In the genomic region with DNA sequence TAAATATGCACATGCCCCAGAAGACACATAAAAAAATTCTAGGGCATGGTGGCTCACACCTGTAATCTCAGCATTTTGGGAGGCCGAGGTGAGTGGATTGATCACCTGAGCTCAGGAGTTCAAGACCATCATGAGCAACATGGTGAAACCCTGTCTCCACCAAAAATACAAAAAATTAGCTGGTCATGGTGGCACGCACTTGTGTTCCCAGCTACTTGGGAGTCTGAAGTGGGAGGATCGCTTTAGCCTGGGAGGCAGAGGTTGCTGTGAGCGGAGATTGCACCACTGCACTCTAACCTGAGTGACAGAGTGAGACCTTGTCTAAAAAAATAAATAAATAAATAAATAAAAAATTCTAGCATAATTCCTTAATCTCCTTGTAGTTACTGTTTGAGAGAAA, we compare ENCODE assay signal across 18 cellular contexts. TPM values are rescaled to one million over a fixed set of nuclear protein-coding genes. Genes with fewer than 3 reads are reported as not detected.
A peak's percentile ranks its signal among the peaks of the same experiment; 100 is the strongest.
DNase-seq lines count a peak whose midpoint lies in the region; ATAC-seq and TF ChIP-seq lines count a peak whose summit lies in the region.
"Had no signal": no experiment of that assay in that cellular context is flagged by ENCODE, and none has a peak within 500 bp of the region (broad histone marks: within the 10 kb centered on the region; RNA-seq: fewer than 3 reads in every experiment).

No MANE protein-coding gene starts in this region.

- POLR2A ChIA-PET in PC-9 (lab: Charles Lee; ENCODE audit: unreplicated experiment) = interaction anchor here (0.5 kb wide), 1 partner anchor 113 kb away, joined by 4 read pairs; a partner anchor contains a TSS

- H3F3A ChIP-seq in Loucy (ENCODE audit: low read depth) = peaks cover 5% of the 10 kb centered on the region; the same call in 1 of the 2 replicates
- no peaks in the 10 kb centered on the region for H3F3A ChIP-seq in PC-9 (ENCODE audit: insufficient read depth, low read depth)

- peak overlapping the region; percentile 78 for H3K9ac ChIP-seq in Loucy (ENCODE audit: low read depth, low read length, poor library complexity, severe bottlenecking)

- peaks cover 23% of the 10 kb centered on the region for H3K4me1 ChIP-seq in Loucy (ENCODE audit: insufficient read depth, low read length, poor library complexity, severe bottlenecking)
- H3K4me1 ChIP-seq in PC-9 (replicated peaks; ENCODE audit: insufficient read depth) = no peaks in the 10 kb centered on the region
- H3K4me1 ChIP-seq: esophagus squamous epithelium had no signal

- H4K20me1 ChIP-seq in Loucy (ENCODE audit: insufficient read depth, low read length, poor library complexity, severe bottlenecking) = peaks cover 19% of the 10 kb centered on the region
- no peaks in the 10 kb centered on the region for H4K20me1 ChIP-seq in PC-9 (ENCODE audit: insufficient read depth)

- no peak for TF ChIP-seq CTCF in Loucy (conservative IDR thresholded peaks at IDR 0.05; ENCODE audit: low read length)
- TF ChIP-seq CTCF in PC-9 (conservative IDR thresholded peaks at IDR 0.05) = no peak

- ATAC-seq in activated naive CD4-positive, alpha-beta T cell treated with anti-CD3 and anti-CD28 coated beads, Interleukin-2, amount 50 U/mL, for 72 hours = no peak
- ATAC-seq in natural killer cell treated with Interleukin-12 subunit alpha and Interleukin-12 subunit beta and Interleukin-15 and Interleukin-18, amount 100 ng/mL, for 72 hours = no peak

- H3K36me3 Mint-ChIP-seq in activated T-cell treated with anti-CD3 and anti-CD28 coated beads, Interleukin-2, amount 50 U/mL, for 24 hours (ENCODE audit: low read depth) = peaks cover 90% of the 10 kb centered on the region
- peaks cover 62 to 82% of the 10 kb centered on the region in 2 donors for H3K36me3 Mint-ChIP-seq in activated naive CD4-positive, alpha-beta T cell treated with anti-CD3 and anti-CD28 coated beads, Interleukin-2, amount 50 U/mL, for 72 hours
- H3K36me3 Mint-ChIP-seq in natural killer cell treated with Interleukin-12 subunit alpha and Interleukin-12 subunit beta and Interleukin-15 and Interleukin-18, amount 100 ng/mL, for 72 hours = peaks cover 63% of the 10 kb centered on the region

- H3K9me2 ChIP-seq in Loucy (replicated peaks; ENCODE audit: low read depth, low read length) (no peaks in the 10 kb centered on the region), PC-9 (ENCODE audit: insufficient read depth) (no peaks in the 10 kb centered on the region)

- intact Hi-C loops in PC-9 (cut with micrococcal nuclease; ENCODE audit: unreplicated experiment) = loop anchor here (10.0 kb wide), 1 partner anchor 458 kb away; a partner anchor contains a TSS

- peaks cover 87% of the 10 kb centered on the region for H3K79me2 ChIP-seq in Loucy (ENCODE audit: insufficient read depth, low read length)
- H3K79me2 ChIP-seq in PC-9 (ENCODE audit: low read depth) = no peaks in the 10 kb centered on the region

- H3K4me3 ChIP-seq in Loucy (ENCODE audit: low read length, poor library complexity, severe bottlenecking) (peak overlapping the region; percentile 79), PC-9 (no peak overlapping the region)
- H3K4me3 ChIP-seq: thyroid gland had no signal

- no peak overlapping the region for H3K27ac ChIP-seq in PC-9
- H3K27ac ChIP-seq: esophagus squamous epithelium, neutrophil, thyroid gland had no signal

- DNase-seq in activated T-cell treated with anti-CD3 and anti-CD28 coated beads, Interleukin-2, amount 50 U/mL, for 24 hours = peak; percentile 51
- DNase-seq in activated T-cell treated with anti-CD3 and anti-CD28 coated beads, Interleukin-2, amount 50 U/mL, for 48 hours = no peak
- DNase-seq in activated naive CD4-positive, alpha-beta T cell treated with anti-CD3 and anti-CD28 coated beads, Interleukin-2, amount 50 U/mL, for 72 hours (ENCODE audit: low spot score in 2 of 2) = no peak
- no peak for DNase-seq in natural killer cell treated with Interleukin-12 subunit alpha and Interleukin-12 subunit beta and Interleukin-15 and Interleukin-18, amount 100 ng/mL, for 72 hours (ENCODE audit: low spot score)
- DNase-seq in COR-L47 (lab: John Stamatoyannopoulos, UW) (no peak), NCI-H1694 (lab: John Stamatoyannopoulos, UW) (no peak), PC-9 (no peak)
- DNase-seq: activated CD4-positive, CD25-positive, alpha-beta regulatory T cell; aorta; esophagus squamous epithelium; H7; midbrain; NCI-H1417 treated with DMSO at 0.1 percent for 48 hours; NCI-H2171; SHP77 treated with DMSO at 0.1 percent for 48 hours; thyroid gland had no signal

- H3K9me3 ChIP-seq in Loucy (ENCODE audit: insufficient read depth, low read depth, low read length) (no peaks in the 10 kb centered on the region), PC-9 (ENCODE audit: insufficient read depth, low read depth) (no peaks in the 10 kb centered on the region; the same call in 1 of the 2 replicates)
- H3K9me3 ChIP-seq: esophagus squamous epithelium, neutrophil, thyroid gland had no signal

- BruUV-seq in PC-9 (replicated peaks; lab: Mats Ljungman, UMichigan) = no TSS peak

- peaks cover 49% of the 10 kb centered on the region for H3K4me1 Mint-ChIP-seq in activated T-cell treated with anti-CD3 and anti-CD28 coated beads, Interleukin-2, amount 50 U/mL, for 24 hours (ENCODE audit: low read depth)
- H3K4me1 Mint-ChIP-seq in natural killer cell treated with Interleukin-12 subunit alpha and Interleukin-12 subunit beta and Interleukin-15 and Interleukin-18, amount 100 ng/mL, for 72 hours (ENCODE audit: low read depth in 2 of 2) = peaks cover 43 to 73% of the 10 kb centered on the region in 2 donors

- no peaks in the 10 kb centered on the region for H3K27me3 Mint-ChIP-seq in activated T-cell treated with anti-CD3 and anti-CD28 coated beads, Interleukin-2, amount 50 U/mL, for 24 hours
- H3K27me3 Mint-ChIP-seq in natural killer cell treated with Interleukin-12 subunit alpha and Interleukin-12 subunit beta and Interleukin-15 and Interleukin-18, amount 100 ng/mL, for 72 hours = no peaks in the 10 kb centered on the region

- no peak overlapping the region for H2AFZ ChIP-seq in Loucy (ENCODE audit: low read length)
- H2AFZ ChIP-seq in PC-9 = no peak overlapping the region

- H3K4me2 ChIP-seq in Loucy (ENCODE audit: low read depth, low read length, poor library complexity, severe bottlenecking) (peak overlapping the region; percentile 98), PC-9 (no peak overlapping the region)

- peak overlapping the region; percentile 99 for H3K27ac Mint-ChIP-seq in activated T-cell treated with anti-CD3 and anti-CD28 coated beads, Interleukin-2, amount 50 U/mL, for 24 hours
- H3K27ac Mint-ChIP-seq in activated naive CD4-positive, alpha-beta T cell treated with anti-CD3 and anti-CD28 coated beads, Interleukin-2, amount 50 U/mL, for 72 hours = peak overlapping the region; percentile 99
- peak overlapping the region; percentile 91 to 96 for H3K27ac Mint-ChIP-seq in natural killer cell treated with Interleukin-12 subunit alpha and Interleukin-12 subunit beta and Interleukin-15 and Interleukin-18, amount 100 ng/mL, for 72 hours

- H3K9me3 Mint-ChIP-seq in activated T-cell treated with anti-CD3 and anti-CD28 coated beads, Interleukin-2, amount 50 U/mL, for 24 hours = no peaks in the 10 kb centered on the region
- no peaks in the 10 kb centered on the region for H3K9me3 Mint-ChIP-seq in activated naive CD4-positive, alpha-beta T cell treated with anti-CD3 and anti-CD28 coated beads, Interleukin-2, amount 50 U/mL, for 72 hours
- H3K9me3 Mint-ChIP-seq in natural killer cell treated with Interleukin-12 subunit alpha and Interleukin-12 subunit beta and Interleukin-15 and Interleukin-18, amount 100 ng/mL, for 72 hours = no peaks in the 10 kb centered on the region

- CTCF ChIA-PET in PC-9 (lab: Charles Lee) = no interaction called here

- peak overlapping the region; percentile 98 for H3K4me3 Mint-ChIP-seq in activated T-cell treated with anti-CD3 and anti-CD28 coated beads, Interleukin-2, amount 50 U/mL, for 24 hours
- peak overlapping the region; percentile 96 for H3K4me3 Mint-ChIP-seq in natural killer cell treated with Interleukin-12 subunit alpha and Interleukin-12 subunit beta and Interleukin-15 and Interleukin-18, amount 100 ng/mL, for 72 hours

- H3K27me3 ChIP-seq in Loucy (ENCODE audit: insufficient read depth, low read length, poor library complexity, severe bottlenecking) (no peaks in the 10 kb centered on the region), PC-9 (ENCODE audit: insufficient read depth, low read depth) (no peaks in the 10 kb centered on the region)
- H3K27me3 ChIP-seq: esophagus squamous epithelium, neutrophil, thyroid gland had no signal

- H3K36me3 ChIP-seq in Loucy (ENCODE audit: insufficient read depth, low read length) = peaks cover 38% of the 10 kb centered on the region
- H3K36me3 ChIP-seq in PC-9 (ENCODE audit: low read depth) = no peaks in the 10 kb centered on the region
- H3K36me3 ChIP-seq: esophagus squamous epithelium, neutrophil, thyroid gland had no signal

RNA-seq across cellular contexts. Expression of a gene that starts 3.9 kb away (rescaled TPM):
- 10 to 100 TPM; 72.7 to 91.1 TPM for total RNA-seq in activated naive CD4-positive, alpha-beta T cell treated with anti-CD3 and anti-CD28 coated beads, Interleukin-2, amount 50 U/mL, for 72 hours
- total RNA-seq in natural killer cell treated with Interleukin-12 subunit alpha and Interleukin-12 subunit beta and Interleukin-15 and Interleukin-18, amount 100 ng/mL, for 72 hours = 10 to 100 TPM; 53.6 to 55.6 TPM
- total RNA-seq in PC-9 (2021) = not detected in 2 replicates
- total RNA-seq: H7 had no signal

RNA-seq across cellular contexts. Expression of a gene that starts 23.9 kb away (rescaled TPM):
- total RNA-seq in activated naive CD4-positive, alpha-beta T cell treated with anti-CD3 and anti-CD28 coated beads, Interleukin-2, amount 50 U/mL, for 72 hours = 1 to 10 TPM; 3.0 to 7.6 TPM
- 1 to 10 TPM; 1.3 to 2.8 TPM for total RNA-seq in natural killer cell treated with Interleukin-12 subunit alpha and Interleukin-12 subunit beta and Interleukin-15 and Interleukin-18, amount 100 ng/mL, for 72 hours
- total RNA-seq in PC-9 (2021) = not detected in 2 replicates
- total RNA-seq: H7, thyroid gland had no signal

Comparison
In these comparisons a context has a peak if more than half of its experiments do, and no peak if none do; other contexts are left out.
1. RNA of a gene that starts 3.9 kb away (total RNA-seq): 72.7 to 91.1 TPM in activated naive CD4-positive, alpha-beta T cell treated with anti-CD3 and anti-CD28 coated beads, Interleukin-2, amount 50 U/mL, for 72 hours and 53.6 to 55.6 TPM in natural killer cell treated with Interleukin-12 subunit alpha and Interleukin-12 subunit beta and Interleukin-15 and Interleukin-18, amount 100 ng/mL, for 72 hours; not detected in PC-9; every median in the first group is over 10 times any median in the second.
2. Peak in every context shown above with its lines, with median percentiles within 50 percentile points of each other: H3K27ac Mint-ChIP-seq.